In genomic region chr3:60009931-60010478, GRCh38 we compare ENCODE assay signal across 18 cellular contexts.
A peak's percentile ranks its signal among the peaks of the same experiment; 100 is the strongest.
DNase-seq lines count a peak whose midpoint lies in the region; ATAC-seq and TF ChIP-seq lines count a peak whose summit lies in the region.
"Had no signal": no experiment of that assay in that cellular context is flagged by ENCODE, and none has a peak within 500 bp of the region (broad histone marks: within the 10 kb centered on the region; RNA-seq: fewer than 3 reads in every experiment).

No MANE protein-coding gene starts in this region.

- H3K36me3 ChIP-seq in upper lobe of left lung = no peaks in the 10 kb centered on the region
- H3K36me3 ChIP-seq: vagina had no signal

- peaks cover 6 to 11% of the 10 kb centered on the region in 2 donors for H3K36me3 Mint-ChIP-seq in activated T-cell treated with anti-CD3 and anti-CD28 coated beads, Interleukin-2, amount 50 U/mL, for 72 hours (ENCODE audit: insufficient read depth in 2 of 2)
- no peaks in the 10 kb centered on the region for H3K36me3 Mint-ChIP-seq in IgD-negative memory B cell
- no peaks in the 10 kb centered on the region for H3K36me3 Mint-ChIP-seq in activated T-helper 17 cell treated with anti-CD3 and anti-CD28 coated beads, Interleukin-2, amount 50 U/mL, for 72 hours (ENCODE audit: low read depth)

- no peaks in the 10 kb centered on the region for H3K4me1 ChIP-seq in upper lobe of left lung

- no peak for DNase-seq in activated T-cell treated with anti-CD3 and anti-CD28 coated beads, Interleukin-2, amount 50 U/mL, for 72 hours
- no peak for DNase-seq in activated T-cell treated with anti-CD3 and anti-CD28 coated beads, Interleukin-2, amount 50 U/mL, for 48 hours
- no peak for DNase-seq in stimulated activated naive CD8-positive, alpha-beta T cell treated with anti-CD3 and anti-CD28 coated beads, Interleukin-15, amount 100 ng/mL, for 72 hours
- DNase-seq in upper lobe of left lung (no peak), iPS-NIHi11 (ENCODE audit: low spot score) (no peak)
- DNase-seq: amygdala, COR-L47, erythroblast, IMR-90, left colon, mesendoderm, NCI-H1694 treated with DMSO at 0.1 percent for 48 hours, nephron progenitor cell, posterior cingulate gyrus had no signal

- peaks cover 0 to 2% of the 10 kb centered on the region in 2 donors for H3K9me3 Mint-ChIP-seq in activated T-cell treated with anti-CD3 and anti-CD28 coated beads, Interleukin-2, amount 50 U/mL, for 72 hours
- H3K9me3 Mint-ChIP-seq in IgD-negative memory B cell = no peaks in the 10 kb centered on the region
- H3K9me3 Mint-ChIP-seq in activated T-helper 17 cell treated with anti-CD3 and anti-CD28 coated beads, Interleukin-2, amount 50 U/mL, for 72 hours = peaks cover 3% of the 10 kb centered on the region
- peaks cover 4 to 6% of the 10 kb centered on the region in 2 donors for H3K9me3 Mint-ChIP-seq in stimulated activated naive CD8-positive, alpha-beta T cell treated with anti-CD3 and anti-CD28 coated beads, Interleukin-15, amount 100 ng/mL, for 72 hours

- peak overlapping the region; percentile 46 for H3K27ac Mint-ChIP-seq in activated T-cell treated with anti-CD3 and anti-CD28 coated beads, Interleukin-2, amount 50 U/mL, for 72 hours
- H3K27ac Mint-ChIP-seq in IgD-negative memory B cell = peak overlapping the region; percentile 2 to 76 (median 11)
- H3K27ac Mint-ChIP-seq in activated T-helper 17 cell treated with anti-CD3 and anti-CD28 coated beads, Interleukin-2, amount 50 U/mL, for 72 hours = peak overlapping the region; percentile 36
- peak overlapping the region in 1 of 2 donors; percentile 96 for H3K27ac Mint-ChIP-seq in stimulated activated naive CD8-positive, alpha-beta T cell treated with anti-CD3 and anti-CD28 coated beads, Interleukin-15, amount 100 ng/mL, for 72 hours

- no peak for TF ChIP-seq POLR2A in upper lobe of left lung (IDR thresholded peaks at IDR 0.05)

- no peak for ATAC-seq in activated T-cell treated with anti-CD3 and anti-CD28 coated beads, Interleukin-2, amount 50 U/mL, for 72 hours (replicated peaks in 1 of 2)
- ATAC-seq in activated T-helper 17 cell treated with anti-CD3 and anti-CD28 coated beads, Interleukin-2, amount 50 U/mL, for 72 hours (replicated peaks) = no peak
- no peak for ATAC-seq in stimulated activated naive CD8-positive, alpha-beta T cell treated with anti-CD3 and anti-CD28 coated beads, Interleukin-15, amount 100 ng/mL, for 72 hours
- ATAC-seq in GM18519 (IDR thresholded peaks at IDR 0.05; ENCODE audit: low FRiP score, unreplicated experiment) (no peak), upper lobe of left lung (ENCODE audit: low FRiP score in 2 of 2) (no peak)
- ATAC-seq: left colon had no signal

- peaks cover 89% of the 10 kb centered on the region for H3K4me1 Mint-ChIP-seq in activated T-cell treated with anti-CD3 and anti-CD28 coated beads, Interleukin-2, amount 50 U/mL, for 72 hours (ENCODE audit: low read depth)
- peaks cover 10 to 18% (median 14%) of the 10 kb centered on the region in 3 donors for H3K4me1 Mint-ChIP-seq in IgD-negative memory B cell
- peaks cover 15% of the 10 kb centered on the region for H3K4me1 Mint-ChIP-seq in activated T-helper 17 cell treated with anti-CD3 and anti-CD28 coated beads, Interleukin-2, amount 50 U/mL, for 72 hours
- peaks cover 82% of the 10 kb centered on the region for H3K4me1 Mint-ChIP-seq in stimulated activated naive CD8-positive, alpha-beta T cell treated with anti-CD3 and anti-CD28 coated beads, Interleukin-15, amount 100 ng/mL, for 72 hours

- H3K27me3 ChIP-seq in upper lobe of left lung = no peaks in the 10 kb centered on the region
- H3K27me3 ChIP-seq: vagina had no signal

- 87 to 92% methylated on average over 3 of the region's 3 CpGs for WGBS in upper lobe of left lung, 2 donors

- H3K27ac ChIP-seq in upper lobe of left lung = no peak overlapping the region
- H3K27ac ChIP-seq: vagina had no signal

- H3K27me3 Mint-ChIP-seq in activated T-cell treated with anti-CD3 and anti-CD28 coated beads, Interleukin-2, amount 50 U/mL, for 72 hours (ENCODE audit: low read depth) = no peaks in the 10 kb centered on the region
- H3K27me3 Mint-ChIP-seq in IgD-negative memory B cell = peaks cover 2% of the 10 kb centered on the region
- no peaks in the 10 kb centered on the region for H3K27me3 Mint-ChIP-seq in activated T-helper 17 cell treated with anti-CD3 and anti-CD28 coated beads, Interleukin-2, amount 50 U/mL, for 72 hours
- H3K27me3 Mint-ChIP-seq in stimulated activated naive CD8-positive, alpha-beta T cell treated with anti-CD3 and anti-CD28 coated beads, Interleukin-15, amount 100 ng/mL, for 72 hours = no peaks in the 10 kb centered on the region

- peak overlapping the region; percentile 67 to 81 for H3K4me3 Mint-ChIP-seq in activated T-cell treated with anti-CD3 and anti-CD28 coated beads, Interleukin-2, amount 50 U/mL, for 72 hours
- peak overlapping the region in 1 of 4 donors; percentile 83 for H3K4me3 Mint-ChIP-seq in IgD-negative memory B cell
- peak overlapping the region; percentile 50 for H3K4me3 Mint-ChIP-seq in activated T-helper 17 cell treated with anti-CD3 and anti-CD28 coated beads, Interleukin-2, amount 50 U/mL, for 72 hours
- peak overlapping the region; percentile 77 to 88 for H3K4me3 Mint-ChIP-seq in stimulated activated naive CD8-positive, alpha-beta T cell treated with anti-CD3 and anti-CD28 coated beads, Interleukin-15, amount 100 ng/mL, for 72 hours
- H3K4me3 Mint-ChIP-seq: nephron progenitor cell had no signal

- TF ChIP-seq CTCF in upper lobe of left lung (IDR thresholded peaks at IDR 0.05) = no peak

- no peak overlapping the region for H3K4me3 ChIP-seq in upper lobe of left lung

- H3K9me3 ChIP-seq in upper lobe of left lung = no peaks in the 10 kb centered on the region
- H3K9me3 ChIP-seq: vagina had no signal

- TF ChIP-seq EP300 in upper lobe of left lung (IDR thresholded peaks at IDR 0.05) = no peak
